8 cellular contexts compared by ENCODE assay signal in genomic region chr18:80247403-80247916, GRCh38. TPM values are rescaled to one million over a fixed set of nuclear protein-coding genes. Genes with fewer than 3 reads are reported as not detected.
DNase-seq lines count a peak whose midpoint lies in the region; ATAC-seq, FAIRE-seq and TF ChIP-seq lines count a peak whose summit lies in the region.

PARD6G (minus strand) TSS chr18:80247514; CDS start chr18:80247348, 166 bp downstream.

- no peaks in the 10 kb centered on the region for H3K9me3 Mint-ChIP-seq in dendritic cell treated with granulocyte-macrophage colony-stimulating factor and Interleukin-4, amounts not matched to agents 40 ng/mL and 50 ng/mL, for 4 days

- H3K27ac ChIP-seq in HepG2 (ENCODE audit: extremely low read length, insufficient read depth, low read length), result peak within 1 kb of the TSS; percentile 59

- peak; percentile 60 for ATAC-seq in HG02885 (IDR thresholded peaks at IDR 0.05; ENCODE audit: poor library complexity, unreplicated experiment)
- peak; percentile 63 for ATAC-seq in HepG2
- no peak for ATAC-seq in GM18870 (IDR thresholded peaks at IDR 0.05; ENCODE audit: unreplicated experiment)

- H3K36me3 Mint-ChIP-seq in dendritic cell treated with granulocyte-macrophage colony-stimulating factor and Interleukin-4, amounts not matched to agents 40 ng/mL and 50 ng/mL, for 4 days (ENCODE audit: low read depth), result no peaks in the 10 kb centered on the region

- peak within 1 kb of the TSS; percentile 67 to 87 (median 86); a peak in 5 of 6 replicates for H3K4me3 ChIP-seq in HepG2 (replicated peaks in 1 of 3; ENCODE audit: insufficient read depth in 1 of 3, low read depth in 2 of 3, low read length in 3 of 3)

- peak within 1 kb of the TSS; percentile 62 for H3K4me3 Mint-ChIP-seq in dendritic cell treated with granulocyte-macrophage colony-stimulating factor and Interleukin-4, amounts not matched to agents 40 ng/mL and 50 ng/mL, for 4 days

- peaks cover 2 to 6% of the 10 kb centered on the region in 2 experiments; a peak in 1 of 5 replicates for H3K27me3 ChIP-seq in HepG2 (ENCODE audit: control insufficient read depth in 1 of 2, insufficient read depth in 2 of 2, low read length in 2 of 2)

- TF ChIP-seq EP300 in HepG2 (IDR thresholded peaks at IDR 0.05; ENCODE audit: low read depth in 2 of 2, low read length in 2 of 2) (no peak), HepG2 (CRISPR knock-in tag; IDR thresholded peaks at IDR 0.05; ENCODE audit: borderline replicate concordance) (no peak)

- TF ChIP-seq POLR2A in HepG2 (IDR thresholded peaks at IDR 0.05; ENCODE audit: insufficient read depth in 1 of 2, low read depth in 2 of 2, low read length in 2 of 2), result no peak

- no peaks in the 10 kb centered on the region for H3K79me2 ChIP-seq in HepG2 (ENCODE audit: insufficient read depth, low read length)

- H3K9me3 ChIP-seq in HepG2 (ENCODE audit: low read length), result no peaks in the 10 kb centered on the region

- no peaks in the 10 kb centered on the region for H4K20me1 ChIP-seq in HepG2 (ENCODE audit: insufficient read depth, low read length)

- peak within 1 kb of the TSS; percentile 75 for H3K9ac ChIP-seq in HepG2 (ENCODE audit: insufficient read depth, low read depth, low read length)

- WGBS in HepG2 (ENCODE audit: low lambda C conversion rate), result 0% methylated on average over 1 of the region's 60 CpGs

- H3K4me1 Mint-ChIP-seq in dendritic cell treated with granulocyte-macrophage colony-stimulating factor and Interleukin-4, amounts not matched to agents 40 ng/mL and 50 ng/mL, for 4 days (ENCODE audit: low read depth), result no peaks in the 10 kb centered on the region

- H2AFZ ChIP-seq in HepG2 (ENCODE audit: low read length), result no peak within 1 kb of the TSS

- no peak for FAIRE-seq in HepG2 (lab: Jason Lieb, UNC)

- peak within 1 kb of the TSS; percentile 93 for H3K4me2 ChIP-seq in HepG2 (ENCODE audit: low read depth, low read length)

- CTCF ChIA-PET in HepG2 (lab: Yijun Ruan, JAX; ENCODE audit: low intra/inter-chr PET ratio, low total read pairs), result no interaction called here

- in situ Hi-C loops in HepG2 (cut with HindIII; ENCODE audit: extremely low pct_ligation_motif_present, low pct_unique_long_range_greater_than_20kb), result no loop called here

- intact Hi-C loops in dendritic cell treated with granulocyte-macrophage colony-stimulating factor and Interleukin-4, amounts not matched to agents 40 ng/mL and 50 ng/mL, for 4 days (cut with micrococcal nuclease), result no loop called here
- intact Hi-C loops in HepG2 (cut with micrococcal nuclease; ENCODE audit: unreplicated experiment), result loop anchor here (1.0 kb wide), 1 partner anchor 47 kb away; no protein-coding TSS in a partner anchor

- no peaks in the 10 kb centered on the region for H3K36me3 ChIP-seq in HepG2 (replicated peaks in 1 of 2; ENCODE audit: control insufficient read depth in 1 of 2, insufficient read depth in 2 of 2, low read length in 2 of 2)

- TF ChIP-seq RAD21 in HepG2 (CRISPR knock-in tag; IDR thresholded peaks at IDR 0.05), result no peak

- POLR2A ChIA-PET in HepG2 (lab: Yijun Ruan, JAX), result interaction anchor here (0.8 to 1.2 kb wide), 2 partner anchors 47 to 312 kb away, joined by 3 to 4 read pairs; no protein-coding TSS in a partner anchor

- TF ChIP-seq CTCF in GM12874 (IDR thresholded peaks at IDR 0.05; ENCODE audit: insufficient read depth, low read depth, low read length) (peak; percentile 27; the same call in 1 of the 2 replicates), HepG2 (CRISPR knock-in tag; IDR thresholded peaks at IDR 0.05) (peak; percentile 48)

- peaks cover 39% of the 10 kb centered on the region for H3K27me3 Mint-ChIP-seq in dendritic cell treated with granulocyte-macrophage colony-stimulating factor and Interleukin-4, amounts not matched to agents 40 ng/mL and 50 ng/mL, for 4 days

- DNase-seq in NCI-H2171 treated with DMSO at 0.1 percent for 48 hours (lab: John Stamatoyannopoulos, UW) (peak; percentile 25), HepG2 (ENCODE audit: low spot score) (peak; percentile 26)
- peak; percentile 45 to 62 for DNase-seq in activated CD4-positive, alpha-beta T cell treated with anti-CD3 and anti-CD28 coated beads for 4 hours
- DNase-seq in stimulated activated CD4-positive, alpha-beta T cell treated with anti-CD3 and anti-CD28 coated beads, Interleukin-2, amount 100 ng/mL, for 24 hours, result peak; percentile 60 to 73

- BruUV-seq in HepG2 (replicated peaks; lab: Mats Ljungman, UMichigan), result no TSS peak

- H3K27ac Mint-ChIP-seq in dendritic cell treated with granulocyte-macrophage colony-stimulating factor and Interleukin-4, amounts not matched to agents 40 ng/mL and 50 ng/mL, for 4 days, result no peak within 1 kb of the TSS

- peaks cover 24% of the 10 kb centered on the region for H3K4me1 ChIP-seq in HepG2 (ENCODE audit: insufficient read depth, low read length)

TF ChIP-seq in HepG2, 621 proteins besides CTCF, POLR2A, EP300 and RAD21:
- TF ChIP-seq ZNF44 (CRISPR knock-in tag; IDR thresholded peaks at IDR 0.05) (no peak), KDM2A (CRISPR knock-in tag; IDR thresholded peaks at IDR 0.05; ENCODE audit: borderline replicate concordance, low read depth) (peak; percentile 7; the same call in 1 of the 2 replicates), SP1 (IDR thresholded peaks at IDR 0.05) (no peak), SP1 (CRISPR knock-in tag; IDR thresholded peaks at IDR 0.05) (0 out of 2 replicates have a peak, but pooled peaks have one; percentile 44), DRAP1 (CRISPR knock-in tag; IDR thresholded peaks at IDR 0.05) (no peak), ZBTB14 (CRISPR knock-in tag; IDR thresholded peaks at IDR 0.05) (0 out of 2 replicates have a peak, but pooled peaks have one; percentile 55), ZNF263 (CRISPR knock-in tag; IDR thresholded peaks at IDR 0.05) (peak; percentile 18; the same call in 1 of the 2 replicates), SAP130 (CRISPR knock-in tag; IDR thresholded peaks at IDR 0.05; ENCODE audit: low read depth) (0 out of 2 replicates have a peak, but pooled peaks have one; percentile 16)

RNA-seq across cellular contexts. Expression of gene PARD6G, which starts in this region (rescaled TPM):
- 7.2 and 7.4 TPM in 2 replicates for total RNA-seq in HepG2 (2016; rRNA removed; fragmentation: Illumina TruSeq; extraction: Trizol)
- total RNA-seq in HepG2 (2016; cell fraction: cytosol; rRNA removed; fragmentation: Illumina TruSeq; extraction: Trizol; ENCODE audit: low read depth), result 7.6 and 9.4 TPM in 2 replicates
- total RNA-seq in HepG2 (2016; cell fraction: insoluble cytoplasmic fraction; rRNA removed; fragmentation: Illumina TruSeq; extraction: Trizol), result 6.5 and 6.7 TPM in 2 replicates
- 12.2 and 12.6 TPM in 2 replicates for total RNA-seq in HepG2 (2016; cell fraction: membrane; rRNA removed; fragmentation: Illumina TruSeq; extraction: Trizol)
- 4.7 and 4.8 TPM in 2 replicates for total RNA-seq in HepG2 (2016; cell fraction: nucleus; rRNA removed; fragmentation: Illumina TruSeq; extraction: Trizol)
- polyA plus RNA-seq in HepG2 (2011; rRNA removed), result 3.6 and 3.9 TPM in 2 replicates
- 4.0 and 4.3 TPM in 2 replicates for polyA plus RNA-seq in HepG2 (2011; cell fraction: cytosol; rRNA removed)
- 2.9 and 3.2 TPM in 2 replicates for polyA plus RNA-seq in HepG2 (2011; cell fraction: nucleus; rRNA removed)
- polyA plus RNA-seq in HepG2 (2012), result 5.1 and 5.3 TPM in 2 replicates
- 11.7 and 12.8 TPM in 2 replicates for polyA plus RNA-seq in HepG2 (2016; cell fraction: cytosol; fragmentation: Illumina TruSeq; extraction: Trizol; ENCODE audit: low read depth)
- polyA plus RNA-seq in HepG2 (2016; cell fraction: insoluble cytoplasmic fraction; fragmentation: Illumina TruSeq; extraction: Trizol; ENCODE audit: low read depth), result 9.0 and 9.7 TPM in 2 replicates
- polyA plus RNA-seq in HepG2 (2016; cell fraction: membrane; fragmentation: Illumina TruSeq; extraction: Trizol; ENCODE audit: low read depth), result 9.7 and 12.1 TPM in 2 replicates
- polyA plus RNA-seq in HepG2 (2016; cell fraction: nucleus; fragmentation: Illumina TruSeq; extraction: Trizol; ENCODE audit: insufficient read depth, low read depth), result 6.8 and 7.3 TPM in 2 replicates
- 2.0 and 6.8 TPM in 2 replicates for polyA minus RNA-seq in HepG2 (2011; rRNA and poly(A)+ RNA removed; ENCODE audit: low replicate concordance)
- polyA minus RNA-seq in HepG2 (2011; cell fraction: cytosol; rRNA and poly(A)+ RNA removed), result 5.4 and 5.7 TPM in 2 replicates
- polyA minus RNA-seq in HepG2 (2011; cell fraction: nucleus; rRNA and poly(A)+ RNA removed), result 2.9 and 3.0 TPM in 2 replicates
